ENCODE assay signal across 15 cellular contexts in genomic region chr2:172740871-172741270, GRCh38.
"Had no signal": no experiment of that assay in that cellular context is flagged by ENCODE, and none has a peak within 500 bp of the region (broad histone marks: within the 10 kb centered on the region; RNA-seq: fewer than 3 reads in every experiment).

No MANE protein-coding gene starts in this region.

- DNase-seq: cortex of kidney; dorsolateral prefrontal cortex; effector CD8-positive, alpha-beta T cell; heart right ventricle; hypothalamus; kidney glomerular epithelial cell; naive thymus-derived CD8-positive, alpha-beta T cell; psoas muscle; spleen; stimulated activated CD4-positive, alpha-beta T cell treated with anti-CD3 and anti-CD28 coated beads, Interleukin-15, amount 100 ng/mL, for 24 hours; stimulated activated CD4-positive, alpha-beta T cell treated with anti-CD3 and anti-CD28 coated beads, Interleukin-2, amount 100 ng/mL, for 24 hours; stimulated activated CD4-positive, alpha-beta T cell treated with anti-CD3 and anti-CD28 coated beads, Interleukin-4, amount 100 ng/mL, for 4 hours; stimulated activated naive CD4-positive, alpha-beta T cell treated with Interleukin-2 at 50 U/mL for 16 hours; trophoblast cell had no signal

- H3K27ac ChIP-seq: dorsolateral prefrontal cortex, heart right ventricle, neutrophil, psoas muscle, spleen had no signal

- H3K4me3 ChIP-seq: dorsolateral prefrontal cortex, heart right ventricle, psoas muscle, spleen had no signal

- H3K4me1 ChIP-seq: psoas muscle had no signal

- H3K9me3 ChIP-seq: neutrophil had no signal

- H3K36me3 ChIP-seq: heart right ventricle, neutrophil, spleen had no signal
